9 cellular contexts compared by ENCODE assay signal in genomic region chr7:134645478-134645877, GRCh38. TPM values are rescaled to one million over a fixed set of nuclear protein-coding genes. Genes with fewer than 3 reads are reported as not detected.
A peak's percentile ranks its signal among the peaks of the same experiment; 100 is the strongest.
DNase-seq lines count a peak whose midpoint lies in the region; ATAC-seq and TF ChIP-seq lines count a peak whose summit lies in the region.
"Had no signal": no experiment of that assay in that cellular context is flagged by ENCODE, and none has a peak within 500 bp of the region (broad histone marks: within the 10 kb centered on the region; RNA-seq: fewer than 3 reads in every experiment).

No MANE protein-coding gene starts in this region.

- H3K4me1 ChIP-seq in GM23248 (ENCODE audit: insufficient read depth) (peaks cover 35% of the 10 kb centered on the region), iPS-18a (ENCODE audit: control insufficient read depth, low read depth, low read length) (no peaks in the 10 kb centered on the region), smooth muscle cell (ENCODE audit: low read depth) (peaks cover 9% of the 10 kb centered on the region)

- H3F3A ChIP-seq in GM23248 (ENCODE audit: insufficient read depth) (peaks cover 9% of the 10 kb centered on the region; the same call in 1 of the 2 replicates), smooth muscle cell (ENCODE audit: low read depth) (peaks cover 2% of the 10 kb centered on the region)

- H3K9ac ChIP-seq in GM23248 = peak overlapping the region; percentile 94
- H3K9ac ChIP-seq in iPS-18a (ENCODE audit: low read length) = peak overlapping the region; percentile 51
- peak overlapping the region; percentile 93 for H3K9ac ChIP-seq in smooth muscle cell (ENCODE audit: low read depth)

- H3K79me2 ChIP-seq in GM23248 (ENCODE audit: insufficient read depth) = peaks cover 48% of the 10 kb centered on the region
- peaks cover 32% of the 10 kb centered on the region for H3K79me2 ChIP-seq in smooth muscle cell (ENCODE audit: low read depth)

- peak overlapping the region; percentile 83 for H3K27ac ChIP-seq in GM23248
- H3K27ac ChIP-seq in iPS-18a (ENCODE audit: low read length) = no peak overlapping the region
- peak overlapping the region; percentile 90 for H3K27ac ChIP-seq in smooth muscle cell (ENCODE audit: low read depth)

- WGBS in GM23248 (ENCODE audit: low coverage in 1 of 2, low lambda C conversion rate in 2 of 2, missing lambda C conversion rate in 2 of 2), 2 experiments = 24 to 32% methylated on average over 5 of the region's 5 CpGs
- WGBS in smooth muscle cell (ENCODE audit: low lambda C conversion rate) = 85% methylated on average over 5 of the region's 5 CpGs

- H3K4me2 ChIP-seq in GM23248 (ENCODE audit: unreplicated experiment) (peak overlapping the region; percentile 85), smooth muscle cell (peak overlapping the region; percentile 96)

- H3K36me3 ChIP-seq in GM23248 (ENCODE audit: low read depth) = no peaks in the 10 kb centered on the region
- H3K36me3 ChIP-seq in iPS-18a (ENCODE audit: control insufficient read depth, low read depth, low read length) = no peaks in the 10 kb centered on the region
- H3K36me3 ChIP-seq in smooth muscle cell (ENCODE audit: low read depth) = no peaks in the 10 kb centered on the region

- H3K9me3 ChIP-seq in GM23248 (ENCODE audit: low read depth) (no peaks in the 10 kb centered on the region), iPS-18a (ENCODE audit: control insufficient read depth, low read depth, low read length) (no peaks in the 10 kb centered on the region), smooth muscle cell (replicated peaks; ENCODE audit: low read depth) (no peaks in the 10 kb centered on the region)

- H3K9me2 ChIP-seq in GM23248 (ENCODE audit: insufficient read depth) = no peaks in the 10 kb centered on the region

- ATAC-seq in HG02623 (IDR thresholded peaks at IDR 0.05; ENCODE audit: unreplicated experiment) (no peak), HG03135 (IDR thresholded peaks at IDR 0.05; ENCODE audit: unreplicated experiment) (no peak), GM18868 (IDR thresholded peaks at IDR 0.05; ENCODE audit: unreplicated experiment) (no peak)

- DNase-seq in GM23248 (no peak), smooth muscle cell (lab: John Stamatoyannopoulos, UW; ENCODE audit: unreplicated experiment) (no peak), NCI-H2081 treated with DMSO at 0.1 percent for 48 hours (lab: John Stamatoyannopoulos, UW) (no peak)
- DNase-seq: activated T-cell treated with anti-CD3 and anti-CD28 coated beads, Interleukin-2, amount 50 U/mL, for 48 hours had no signal

- TF ChIP-seq CTCF in WI38 (IDR thresholded peaks at IDR 0.05; ENCODE audit: low read depth, low read length) (no peak), smooth muscle cell (IDR thresholded peaks at IDR 0.05; ENCODE audit: borderline replicate concordance, insufficient read depth, poor library complexity, severe bottlenecking) (no peak)

- H4K20me1 ChIP-seq in GM23248 (ENCODE audit: insufficient read depth) (no peaks in the 10 kb centered on the region), smooth muscle cell (ENCODE audit: low read depth) (no peaks in the 10 kb centered on the region)

- in situ Hi-C loops in GM23248 (cut with MboI) = no loop called here

- peak overlapping the region; percentile 76 for H2AFZ ChIP-seq in GM23248
- H2AFZ ChIP-seq in smooth muscle cell (ENCODE audit: low read depth) = no peak overlapping the region

- H3K4me3 ChIP-seq in GM23248 (peak overlapping the region; percentile 88), WI38 (ENCODE audit: low read depth, low read length) (peak overlapping the region; percentile 90), iPS-18a (ENCODE audit: low read length) (peak overlapping the region; percentile 68), smooth muscle cell (peak overlapping the region; percentile 89)

- H3K27me3 ChIP-seq in GM23248 (replicated peaks; ENCODE audit: insufficient read depth) (no peaks in the 10 kb centered on the region), iPS-18a (ENCODE audit: control insufficient read depth, insufficient read depth, low read length) (no peaks in the 10 kb centered on the region), smooth muscle cell (ENCODE audit: low read depth) (no peaks in the 10 kb centered on the region)

RNA-seq across cellular contexts. Expression of gene BPGM, which starts 1.2 kb away (rescaled TPM):
- 33.3 and 37.4 TPM in 2 replicates for total RNA-seq in GM23248 (2014; rRNA removed; shearing (Covaris generic))
- polyA plus RNA-seq in GM23248 (2016; fragmentation: Nextera tagmentation; extraction: Ambion mirVana) (41.3 and 41.6 TPM in 2 replicates), smooth muscle cell (53.8 and 76.9 TPM in 2 replicates)
- total RNA-seq in smooth muscle cell = 65.1 and 73.2 TPM in 2 replicates
